In the genomic region with DNA sequence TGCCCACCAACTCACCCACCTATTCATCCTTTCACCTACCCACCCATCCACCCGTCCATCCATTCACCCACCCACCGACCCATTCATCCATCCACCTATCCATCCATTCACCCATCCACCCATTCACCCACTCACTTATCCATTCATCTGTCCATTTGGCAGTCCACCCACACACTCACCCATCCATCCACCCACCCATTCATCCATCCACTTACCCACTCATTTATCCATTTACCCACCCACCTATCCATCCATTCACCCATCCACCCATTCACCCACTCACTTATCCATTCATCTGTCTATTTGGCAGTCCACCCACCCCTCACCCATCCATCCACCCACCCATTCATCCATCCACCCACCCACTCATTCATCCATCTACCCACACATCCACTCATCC, we compare ENCODE assay signal across 24 cellular contexts.
DNase-seq lines count a peak whose midpoint lies in the region; ATAC-seq, FAIRE-seq and TF ChIP-seq lines count a peak whose summit lies in the region.
"Had no signal": no experiment of that assay in that cellular context is flagged by ENCODE, and none has a peak within 500 bp of the region (broad histone marks: within the 10 kb centered on the region; RNA-seq: fewer than 3 reads in every experiment).

No MANE protein-coding gene starts in this region.

- H3K36me3 ChIP-seq in bronchial epithelial cell (ENCODE audit: control insufficient read depth, insufficient read depth, low read length): no peaks in the 10 kb centered on the region
- H3K36me3 ChIP-seq: BLaER1 treated with 17β-estradiol and CSF1 and Interleukin-3, amounts not matched to agents 10 nM and 100 nM had no signal

- H3K27me3 Mint-ChIP-seq in activated CD8-positive, alpha-beta memory T cell treated with anti-CD3 and anti-CD28 coated beads, Interleukin-2, amount 10 ng/mL, durations not matched to agents 7 days and 5 days: no peaks in the 10 kb centered on the region

- H3K27ac Mint-ChIP-seq in activated CD8-positive, alpha-beta memory T cell treated with anti-CD3 and anti-CD28 coated beads, Interleukin-2, amount 10 ng/mL, durations not matched to agents 7 days and 5 days: no peak overlapping the region
- H3K27ac Mint-ChIP-seq: B cell; CD4-positive, alpha-beta T cell; CD8-positive, alpha-beta T cell had no signal

- ATAC-seq in activated CD8-positive, alpha-beta memory T cell treated with anti-CD3 and anti-CD28 coated beads, Interleukin-2, amount 10 ng/mL, durations not matched to agents 7 days and 5 days: no peak
- ATAC-seq in HG03457 (IDR thresholded peaks at IDR 0.05; ENCODE audit: unreplicated experiment): no peak
- ATAC-seq: CD8-positive, alpha-beta T cell had no signal

- intact Hi-C loops in posterior vena cava (cut with DNase I): no loop called here

- no peaks in the 10 kb centered on the region for H3K36me3 Mint-ChIP-seq in activated CD8-positive, alpha-beta memory T cell treated with anti-CD3 and anti-CD28 coated beads, Interleukin-2, amount 10 ng/mL, durations not matched to agents 7 days and 5 days
- H3K36me3 Mint-ChIP-seq: CD8-positive, alpha-beta T cell had no signal

- H3K9me3 Mint-ChIP-seq in activated CD8-positive, alpha-beta memory T cell treated with anti-CD3 and anti-CD28 coated beads, Interleukin-2, amount 10 ng/mL, durations not matched to agents 7 days and 5 days (ENCODE audit: low read depth): no peaks in the 10 kb centered on the region
- H3K9me3 Mint-ChIP-seq: CD4-positive, alpha-beta T cell; CD8-positive, alpha-beta T cell had no signal

- no peaks in the 10 kb centered on the region for H3K4me1 Mint-ChIP-seq in activated CD8-positive, alpha-beta memory T cell treated with anti-CD3 and anti-CD28 coated beads, Interleukin-2, amount 10 ng/mL, durations not matched to agents 7 days and 5 days
- H3K4me1 Mint-ChIP-seq: B cell had no signal

- no peak overlapping the region for H3K4me3 ChIP-seq in bronchial epithelial cell (ENCODE audit: low read depth, low read length)
- H3K4me3 ChIP-seq: BLaER1 treated with 17β-estradiol and CSF1 and Interleukin-3, amounts not matched to agents 10 nM and 100 nM had no signal

- peak; percentile 74 for FAIRE-seq in HTR-8/SVneo (lab: Jason Lieb, UNC)
- peak; percentile 66 for FAIRE-seq in bronchial epithelial cell (lab: Jason Lieb, UNC)
- peak; percentile 97 for FAIRE-seq in urothelium cell line (lab: Jason Lieb, UNC)
- FAIRE-seq: A204.1, D721Med, G401.6, GM12891, GM19239 had no signal

- no peaks in the 10 kb centered on the region for H3K27me3 ChIP-seq in bronchial epithelial cell (ENCODE audit: control insufficient read depth, insufficient read depth, low read length)
- H3K27me3 ChIP-seq: BLaER1 treated with 17β-estradiol and CSF1 and Interleukin-3, amounts not matched to agents 10 nM and 100 nM had no signal

- DNase-seq in HTR-8/SVneo (ENCODE audit: insufficient read length, low spot score) (no peak), bronchial epithelial cell (ENCODE audit: low read depth) (no peak), posterior vena cava (ENCODE audit: low spot score) (peak; percentile 9), urothelium cell line (ENCODE audit: low spot score) (no peak), cerebellum (ENCODE audit: low spot score) (no peak), AG20443 (ENCODE audit: low spot score) (no peak)
- DNase-seq in activated CD8-positive, alpha-beta memory T cell treated with anti-CD3 and anti-CD28 coated beads, Interleukin-2, amount 10 ng/mL, durations not matched to agents 7 days and 5 days: no peak
- DNase-seq: 8988T; ACHN; AML-193; Caco-2; Calu3; CD4-positive, alpha-beta T cell; CD8-positive, alpha-beta T cell; DMS79 treated with DMSO at 0.1 percent for 48 hours; GF-D8 had no signal

- TF ChIP-seq CTCF in bronchial epithelial cell (IDR thresholded peaks at IDR 0.05; ENCODE audit: insufficient read depth, low read length, severe bottlenecking): no peak

- H3K4me3 Mint-ChIP-seq in activated CD8-positive, alpha-beta memory T cell treated with anti-CD3 and anti-CD28 coated beads, Interleukin-2, amount 10 ng/mL, durations not matched to agents 7 days and 5 days: no peak overlapping the region
- H3K4me3 Mint-ChIP-seq: B cell; CD4-positive, alpha-beta T cell; CD8-positive, alpha-beta T cell had no signal

- CTCF ChIA-PET in activated CD8-positive, alpha-beta memory T cell treated with anti-CD3 and anti-CD28 coated beads, Interleukin-2, amount 10 ng/mL, durations not matched to agents 7 days and 5 days (lab: Charles Lee): no interaction called here
